Comparison of ENCODE assay signal across 8 cellular contexts in the genomic region with DNA sequence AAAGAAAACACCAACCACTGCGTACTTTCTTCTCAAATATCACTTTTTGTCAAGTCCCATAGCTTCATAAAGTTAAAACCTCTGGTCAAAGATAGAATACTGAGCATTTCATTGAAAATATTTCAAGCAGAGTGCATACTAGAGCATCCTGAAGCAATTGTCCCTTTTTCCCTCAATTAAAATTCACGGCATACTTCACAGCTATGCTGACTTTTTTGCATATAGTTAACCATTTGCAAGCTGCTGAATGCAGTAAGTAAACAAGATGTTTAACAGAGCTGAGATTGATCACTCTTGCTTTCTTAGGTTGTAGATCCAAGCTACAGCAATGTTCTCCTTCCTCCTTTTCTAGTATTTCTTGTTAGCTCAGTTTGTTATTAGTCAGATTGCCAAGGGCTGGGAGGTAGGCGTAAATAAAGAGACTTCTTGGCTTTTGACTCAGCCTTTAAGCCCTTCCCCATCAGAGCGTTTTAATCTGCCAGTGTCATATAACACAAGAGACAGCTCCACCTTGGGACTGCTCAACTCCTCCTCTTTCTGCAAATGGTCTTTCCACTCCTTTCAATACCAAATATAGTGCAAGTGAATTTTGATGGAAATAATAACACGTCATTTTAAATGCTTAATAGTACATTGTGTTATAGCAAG. TPM values are rescaled to one million over a fixed set of nuclear protein-coding genes. Genes with fewer than 3 reads are reported as not detected.
DNase-seq lines count a peak whose midpoint lies in the region; ATAC-seq and TF ChIP-seq lines count a peak whose summit lies in the region.

A gene with protein sequence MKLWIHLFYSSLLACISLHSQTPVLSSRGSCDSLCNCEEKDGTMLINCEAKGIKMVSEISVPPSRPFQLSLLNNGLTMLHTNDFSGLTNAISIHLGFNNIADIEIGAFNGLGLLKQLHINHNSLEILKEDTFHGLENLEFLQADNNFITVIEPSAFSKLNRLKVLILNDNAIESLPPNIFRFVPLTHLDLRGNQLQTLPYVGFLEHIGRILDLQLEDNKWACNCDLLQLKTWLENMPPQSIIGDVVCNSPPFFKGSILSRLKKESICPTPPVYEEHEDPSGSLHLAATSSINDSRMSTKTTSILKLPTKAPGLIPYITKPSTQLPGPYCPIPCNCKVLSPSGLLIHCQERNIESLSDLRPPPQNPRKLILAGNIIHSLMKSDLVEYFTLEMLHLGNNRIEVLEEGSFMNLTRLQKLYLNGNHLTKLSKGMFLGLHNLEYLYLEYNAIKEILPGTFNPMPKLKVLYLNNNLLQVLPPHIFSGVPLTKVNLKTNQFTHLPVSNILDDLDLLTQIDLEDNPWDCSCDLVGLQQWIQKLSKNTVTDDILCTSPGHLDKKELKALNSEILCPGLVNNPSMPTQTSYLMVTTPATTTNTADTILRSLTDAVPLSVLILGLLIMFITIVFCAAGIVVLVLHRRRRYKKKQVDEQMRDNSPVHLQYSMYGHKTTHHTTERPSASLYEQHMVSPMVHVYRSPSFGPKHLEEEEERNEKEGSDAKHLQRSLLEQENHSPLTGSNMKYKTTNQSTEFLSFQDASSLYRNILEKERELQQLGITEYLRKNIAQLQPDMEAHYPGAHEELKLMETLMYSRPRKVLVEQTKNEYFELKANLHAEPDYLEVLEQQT (minus strand): TSS at position 421 of the 648 bp plus-strand sequence. CDS start 2,911 bp downstream, outside the sequence.

- H3K27ac Mint-ChIP-seq in H9 = peak within 1 kb of the TSS in 2 of 3 experiments; percentile 91 to 92; a peak in 5 of 7 replicates

- ATAC-seq in GM19035 (IDR thresholded peaks at IDR 0.05; ENCODE audit: unreplicated experiment) = no peak
- ATAC-seq in HG03095 (IDR thresholded peaks at IDR 0.05; ENCODE audit: unreplicated experiment) = no peak

- H3K18ac ChIP-seq in H9 (ENCODE audit: insufficient read length, low read depth, low read length) = no peak within 1 kb of the TSS

- no peaks in the 10 kb centered on the region for H3K27me3 Mint-ChIP-seq in H9 (ENCODE audit: low read depth)

- H2AFZ ChIP-seq in H9 (ENCODE audit: low read length) = peak within 1 kb of the TSS; percentile 24

- no peak; the same call in 1 of the 3 replicates for TF ChIP-seq CTCF in H9 (conservative IDR thresholded peaks at IDR 0.05)

- H3K4me1 ChIP-seq in H9 (ENCODE audit: insufficient read depth, low read length) (no peaks in the 10 kb centered on the region), endocrine pancreas (ENCODE audit: control insufficient read depth, insufficient read depth, low read length) (no peaks in the 10 kb centered on the region)

- no peak within 1 kb of the TSS for H3K56ac ChIP-seq in H9 (ENCODE audit: insufficient read length, low read depth, low read length)

- H3K79me1 ChIP-seq in H9 (ENCODE audit: insufficient read depth, low read depth, low read length, poor library complexity, severe bottlenecking) = no peaks in the 10 kb centered on the region

- H2BK5ac ChIP-seq in H9 (ENCODE audit: insufficient read length, low read length) = no peak within 1 kb of the TSS

- no peak within 1 kb of the TSS for H2BK15ac ChIP-seq in H9 (ENCODE audit: low read depth, low read length)

- no peak within 1 kb of the TSS for H4K91ac ChIP-seq in H9 (ENCODE audit: insufficient read length, low read depth, low read length)

- peak within 1 kb of the TSS; percentile 2 for H3K4me3 ChIP-seq in endocrine pancreas (ENCODE audit: control insufficient read depth, insufficient read depth, low read length)

- H3K79me2 ChIP-seq in H9 (ENCODE audit: insufficient read depth, low read length) = no peaks in the 10 kb centered on the region

- no peak within 1 kb of the TSS for H2BK12ac ChIP-seq in H9 (ENCODE audit: insufficient read length, low read depth, low read length)

- H3K4ac ChIP-seq in H9 (ENCODE audit: low read depth, low read length) = no peak within 1 kb of the TSS

- no peak within 1 kb of the TSS for H4K8ac ChIP-seq in H9 (replicated peaks; ENCODE audit: insufficient read length, low read depth, low read length)

- H3T11ph ChIP-seq in H9 (ENCODE audit: low read length) = no peak within 1 kb of the TSS

- no peak within 1 kb of the TSS for H3K23ac ChIP-seq in H9 (ENCODE audit: insufficient read length, low read depth, low read length)

- no peaks in the 10 kb centered on the region for H3K23me2 ChIP-seq in H9 (ENCODE audit: insufficient read length, low read depth, low read length, poor library complexity, severe bottlenecking)

- H3K27ac ChIP-seq in H9 (ENCODE audit: insufficient read length, low read depth, low read length) = no peak within 1 kb of the TSS

- no peaks in the 10 kb centered on the region for H4K20me1 ChIP-seq in H9 (ENCODE audit: control insufficient read depth, insufficient read depth, insufficient read length)

- H3K4me1 Mint-ChIP-seq in H9 = peaks cover 15 to 20% of the 10 kb centered on the region in 2 experiments

- H3K4me3 Mint-ChIP-seq in H9 = no peak within 1 kb of the TSS

- H2BK120ac ChIP-seq in H9 (ENCODE audit: low read depth, low read length, poor library complexity, severe bottlenecking) = no peak within 1 kb of the TSS

- WGBS in H9 (ENCODE audit: extremely low coverage, insufficient read length, low lambda C conversion rate) = no CpG with 5 or more reads among the region's 5 CpGs

- peak; percentile 35 for DNase-seq in H9
- DNase-seq in NCI-H526 (lab: John Stamatoyannopoulos, UW) = peak; percentile 33 to 64
- DNase-seq in pons (ENCODE audit: low spot score) = peak; percentile 25
- DNase-seq in effector CD8-positive, alpha-beta T cell (lab: John Stamatoyannopoulos, UW) = no peak
- DNase-seq in cortex of kidney (lab: John Stamatoyannopoulos, UW) = no peak

- no peaks in the 10 kb centered on the region for H3K36me3 ChIP-seq in endocrine pancreas (ENCODE audit: control insufficient read depth, insufficient read depth, low read length)

- no peaks in the 10 kb centered on the region for H3K9me3 Mint-ChIP-seq in H9

- H3K4me2 ChIP-seq in H9 (ENCODE audit: insufficient read depth, insufficient read length, low read length) = no peak within 1 kb of the TSS

- no peak within 1 kb of the TSS for H3K14ac ChIP-seq in H9 (ENCODE audit: insufficient read depth, low read length)

- no peak within 1 kb of the TSS for H2BK20ac ChIP-seq in H9 (ENCODE audit: low read depth, low read length, poor library complexity, severe bottlenecking)

- H3K9me3 ChIP-seq in H9 (ENCODE audit: control insufficient read depth, low read depth, low read length) (no peaks in the 10 kb centered on the region), endocrine pancreas (ENCODE audit: control insufficient read depth, low read length) (no peaks in the 10 kb centered on the region)

- H4K5ac ChIP-seq in H9 (ENCODE audit: insufficient read length, low read depth, low read length) = no peak within 1 kb of the TSS

- no peaks in the 10 kb centered on the region; a peak in 2 of 7 replicates for H3K36me3 Mint-ChIP-seq in H9 (ENCODE audit: insufficient read depth in 1 of 3, low read depth in 3 of 3)

- H3K27me3 ChIP-seq in H9 (ENCODE audit: insufficient read depth, low read length) (no peaks in the 10 kb centered on the region), endocrine pancreas (ENCODE audit: control insufficient read depth, insufficient read depth, low read length) (no peaks in the 10 kb centered on the region)

- H2AK5ac ChIP-seq in H9 (ENCODE audit: insufficient read length, low read length) = no peak within 1 kb of the TSS

- no peak within 1 kb of the TSS for H3K9ac ChIP-seq in H9 (ENCODE audit: extremely low read depth, insufficient read length, low read length)
- H3K9ac ChIP-seq in endocrine pancreas (ENCODE audit: control insufficient read depth, insufficient read depth, low read length) = no peak within 1 kb of the TSS

RNA-seq across cellular contexts. Expression of the gene that starts here (rescaled TPM):
- total RNA-seq in H9 (2021) = not detected in 2 replicates

Comparison
In these comparisons a context has a peak if more than half of its experiments do, and no peak if none do; other contexts are left out.
1. Peak in DNase-seq in H9; RNA of the gene not detected or under 1 TPM.
2. DNase-seq: peak in NCI-H526 (2 of 2) and pons (single experiment); none in effector CD8-positive, alpha-beta T cell (single experiment) and cortex of kidney (single experiment).